3 cellular contexts compared by ENCODE assay signal in the genomic region with DNA sequence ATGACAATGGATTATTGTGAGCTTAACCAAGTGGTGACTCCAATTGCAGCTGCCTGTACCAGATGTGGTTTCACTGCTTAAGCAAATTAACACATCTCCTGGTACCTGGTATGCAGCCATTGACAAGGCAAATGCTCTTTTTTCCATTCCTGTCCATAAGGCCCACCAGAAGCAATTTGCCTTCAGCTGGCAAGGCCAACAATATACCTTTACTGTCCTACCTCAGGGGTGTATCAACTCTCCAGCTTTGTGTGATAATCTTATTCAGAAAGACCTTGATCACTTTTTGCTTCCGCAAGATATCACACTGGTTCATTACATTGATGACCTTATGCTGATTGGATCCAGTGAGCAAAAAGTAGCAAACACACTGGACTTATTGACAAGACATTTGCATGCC. TPM values are rescaled to one million over a fixed set of nuclear protein-coding genes. Genes with fewer than 3 reads are reported as not detected.
"Had no signal": no experiment of that assay in that cellular context is flagged by ENCODE, and none has a peak within 500 bp of the region (broad histone marks: within the 10 kb centered on the region; RNA-seq: fewer than 3 reads in every experiment).

No MANE protein-coding gene starts in this region.

RNA-seq across cellular contexts. Expression of a gene that starts 23.7 kb away (rescaled TPM):
- total RNA-seq: HT1080, IMR-90, K562 had no signal

RNA-seq across cellular contexts. Expression of a gene that starts 41.2 kb away (rescaled TPM):
- total RNA-seq: HT1080, K562 had no signal
